ENCODE assay signal across 1 cellular context in genomic region chr3:50388021-50388719, GRCh38.
TF ChIP-seq lines count a peak whose summit lies in the region.

No MANE protein-coding gene starts in this region.

TF ChIP-seq in GM12878, 131 proteins besides CTCF, POLR2A, EP300 and RAD21:
- TF ChIP-seq ZBTB11 (CRISPR knock-in tag; IDR thresholded peaks at IDR 0.05) (no peak), ZBTB40 (IDR thresholded peaks at IDR 0.05; ENCODE audit: borderline replicate concordance) (no peak), ETV6 (conservative IDR thresholded peaks at IDR 0.05 in 1 of 2, IDR thresholded peaks at IDR 0.05 in 1 of 2; ENCODE audit: borderline replicate concordance in 1 of 2, low read depth in 1 of 2) (no peak), MEF2B (IDR thresholded peaks at IDR 0.05; ENCODE audit: partially characterized antibody, poor library complexity, severe bottlenecking) (no peak), IRF5 (IDR thresholded peaks at IDR 0.05; ENCODE audit: borderline replicate concordance) (no peak), ZNF622 (IDR thresholded peaks at IDR 0.05) (no peak), HDGF (IDR thresholded peaks at IDR 0.05) (no peak), BCL3 (IDR thresholded peaks at IDR 0.05; ENCODE audit: borderline replicate concordance, insufficient read depth, low read depth, low read length, poor library complexity, severe bottlenecking) (no peak), IRF3 (IDR thresholded peaks at IDR 0.05) (no peak), NKRF (conservative IDR thresholded peaks at IDR 0.05) (no peak), BCLAF1 (IDR thresholded peaks at IDR 0.05) (no peak), ASH2L (IDR thresholded peaks at IDR 0.05; ENCODE audit: borderline replicate concordance, low read depth) (no peak), ELK1 (IDR thresholded peaks at IDR 0.05; ENCODE audit: low read depth, low read length) (no peak), FOXM1 (IDR thresholded peaks at IDR 0.05; ENCODE audit: low read depth, low read length) (no peak), FOXK2 (IDR thresholded peaks at IDR 0.05) (no peak), NR2C1 (IDR thresholded peaks at IDR 0.05) (no peak), ZNF687 (IDR thresholded peaks at IDR 0.05) (no peak), ZNF24 (IDR thresholded peaks at IDR 0.05) (no peak), ZNF384 (IDR thresholded peaks at IDR 0.05; ENCODE audit: borderline replicate concordance, low read depth, low read length) (no peak), SMAD5 (IDR thresholded peaks at IDR 0.05; ENCODE audit: low read depth) (no peak)
